Comparison of ENCODE assay signal across 22 cellular contexts in the genomic region with DNA sequence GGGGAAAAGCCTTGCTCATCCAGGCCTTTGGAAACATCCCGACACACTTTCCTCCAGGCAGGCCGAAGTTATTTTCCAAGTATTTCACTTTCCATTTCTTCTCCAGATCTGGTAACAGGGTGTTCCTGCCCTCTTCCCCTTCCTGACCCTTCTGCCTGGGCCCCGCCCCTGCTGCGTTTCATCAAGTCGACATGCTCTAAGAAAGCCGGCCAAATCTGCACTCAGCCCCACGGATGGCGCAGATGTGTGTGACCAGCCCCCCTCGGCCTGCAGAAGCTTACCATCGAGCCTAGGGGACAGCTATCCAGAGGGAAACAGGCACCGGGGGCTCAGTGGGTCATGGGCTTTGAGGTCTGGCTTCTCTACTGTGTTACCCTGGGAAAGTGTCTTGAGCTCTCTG.
DNase-seq lines count a peak whose midpoint lies in the region; ATAC-seq and TF ChIP-seq lines count a peak whose summit lies in the region.
"Had no signal": no experiment of that assay in that cellular context is flagged by ENCODE, and none has a peak within 500 bp of the region (broad histone marks: within the 10 kb centered on the region; RNA-seq: fewer than 3 reads in every experiment).

No MANE protein-coding gene starts in this region.

- ATAC-seq in left lobe of liver (peak; percentile 31), upper lobe of right lung (peak; percentile 46), T-helper 17 cell (no peak)
- ATAC-seq: activated CD8-positive, alpha-beta T cell treated with anti-CD3 and anti-CD28 coated beads, Interleukin-2, amount 10 ng/mL, durations not matched to agents 7 days and 5 days; foreskin keratinocyte; naive thymus-derived CD4-positive, alpha-beta T cell; PC-3 had no signal

- DNase-seq in fibroblast of lung (ENCODE audit: low read depth in 2 of 2) (no peak), left lobe of liver (ENCODE audit: low spot score) (no peak), posterior vena cava (ENCODE audit: low spot score) (peak; percentile 94), upper lobe of right lung (no peak), MG63 (no peak), T-helper 17 cell (no peak)
- no peak for DNase-seq in stimulated activated naive CD4-positive, alpha-beta T cell treated with Interleukin-2 at 50 U/mL for 16 hours (lab: John Stamatoyannopoulos, UW)
- DNase-seq: activated CD4-positive, CD25-positive, alpha-beta regulatory T cell treated with anti-CD3 and anti-CD28 coated beads, Interleukin-2, amount 50 U/mL, for 72 hours; activated CD8-positive, alpha-beta T cell treated with anti-CD3 and anti-CD28 coated beads, Interleukin-2, amount 10 ng/mL, durations not matched to agents 7 days and 5 days; Calu3; caudate nucleus; foreskin keratinocyte; Kasumi-1; naive thymus-derived CD4-positive, alpha-beta T cell; NCI-H1092; NCI-H187 treated with DMSO at 0.1 percent for 48 hours; NCI-H345; PC-3; posterior cingulate gyrus; SIG-M5; stimulated activated CD4-positive, alpha-beta T cell treated with anti-CD3 and anti-CD28 coated beads, Interleukin-4, amount 100 ng/mL, for 24 hours had no signal

- no peak overlapping the region for H3K9ac ChIP-seq in fibroblast of lung (ENCODE audit: insufficient read depth, low read length)

- H3K4me1 Mint-ChIP-seq in T-helper 17 cell = peaks cover 2% of the 10 kb centered on the region
- H3K4me1 Mint-ChIP-seq: naive thymus-derived CD4-positive, alpha-beta T cell had no signal

- no peak for TF ChIP-seq CTCF in fibroblast of lung (conservative IDR thresholded peaks at IDR 0.05 in 1 of 2, IDR thresholded peaks at IDR 0.05 in 1 of 2; ENCODE audit: low read depth in 1 of 2, low read length in 2 of 2)
- no peak for TF ChIP-seq CTCF in upper lobe of right lung (IDR thresholded peaks at IDR 0.05)

- H3K27me3 ChIP-seq in fibroblast of lung (ENCODE audit: control insufficient read depth, insufficient read depth, low read length) (no peaks in the 10 kb centered on the region), upper lobe of right lung (no peaks in the 10 kb centered on the region), MG63 (no peaks in the 10 kb centered on the region)

- no peak overlapping the region for H3K4me3 ChIP-seq in fibroblast of lung (replicated peaks in 1 of 4; ENCODE audit: control extremely low read depth in 1 of 4, insufficient read depth in 1 of 4, low read depth in 3 of 4, low read length in 4 of 4)
- no peak overlapping the region for H3K4me3 ChIP-seq in upper lobe of right lung
- no peak overlapping the region for H3K4me3 ChIP-seq in MG63

- H3K4me1 ChIP-seq in fibroblast of lung (ENCODE audit: control insufficient read depth, extremely low read depth, insufficient read depth, low read length) (peaks cover 5% of the 10 kb centered on the region), upper lobe of right lung (peaks cover 10% of the 10 kb centered on the region)
- H3K4me1 ChIP-seq: foreskin keratinocyte had no signal

- peak overlapping the region; percentile 13 for H3K4me2 ChIP-seq in fibroblast of lung (ENCODE audit: extremely low read depth, insufficient read depth, low read length)

- H3K27ac Mint-ChIP-seq in T-helper 17 cell = no peak overlapping the region
- H3K27ac Mint-ChIP-seq: activated CD8-positive, alpha-beta T cell treated with anti-CD3 and anti-CD28 coated beads, Interleukin-2, amount 10 ng/mL, durations not matched to agents 7 days and 5 days; naive thymus-derived CD4-positive, alpha-beta T cell had no signal

- peaks cover 52% of the 10 kb centered on the region for H3K27me3 Mint-ChIP-seq in T-helper 17 cell

- no peak overlapping the region for H3K4me3 Mint-ChIP-seq in T-helper 17 cell
- H3K4me3 Mint-ChIP-seq: activated CD8-positive, alpha-beta T cell treated with anti-CD3 and anti-CD28 coated beads, Interleukin-2, amount 10 ng/mL, durations not matched to agents 7 days and 5 days; naive thymus-derived CD4-positive, alpha-beta T cell had no signal

- H3K9me3 ChIP-seq in fibroblast of lung (ENCODE audit: control insufficient read depth, insufficient read depth, low read depth, low read length) = no peaks in the 10 kb centered on the region
- no peaks in the 10 kb centered on the region for H3K9me3 ChIP-seq in upper lobe of right lung
- H3K9me3 ChIP-seq in MG63 = 0 out of 2 replicates have a peak, but pooled peaks cover 2% of the 10 kb centered on the region
- H3K9me3 ChIP-seq in T-helper 17 cell (ENCODE audit: control insufficient read depth, low read length, poor library complexity, severe bottlenecking) = peaks cover 2% of the 10 kb centered on the region

- H3K36me3 ChIP-seq in fibroblast of lung (ENCODE audit: control insufficient read depth, insufficient read depth, low read length) (no peaks in the 10 kb centered on the region), upper lobe of right lung (no peaks in the 10 kb centered on the region), MG63 (no peaks in the 10 kb centered on the region)

- H3K27ac ChIP-seq in fibroblast of lung (ENCODE audit: insufficient read depth, low read length) = no peak overlapping the region
- H3K27ac ChIP-seq in upper lobe of right lung = peak overlapping the region; percentile 60
- H3K27ac ChIP-seq: C4-2B, foreskin keratinocyte had no signal

- no peaks in the 10 kb centered on the region for H4K20me1 ChIP-seq in fibroblast of lung (ENCODE audit: control insufficient read depth, extremely low read depth, insufficient read depth, low read length)

- no peaks in the 10 kb centered on the region for H3K79me2 ChIP-seq in fibroblast of lung (ENCODE audit: control insufficient read depth, insufficient read depth, low read length)

- intact Hi-C loops in posterior vena cava (cut with DNase I) (no loop called here), upper lobe of right lung (cut with DNase I) (no loop called here)

- no peaks in the 10 kb centered on the region for H3K36me3 Mint-ChIP-seq in T-helper 17 cell (ENCODE audit: low read depth)

- H2AFZ ChIP-seq in fibroblast of lung (ENCODE audit: low read length) = no peak overlapping the region
